17 cellular contexts compared by ENCODE assay signal in genomic region chr10:77431209-77431611, GRCh38.
DNase-seq lines count a peak whose midpoint lies in the region; ATAC-seq and TF ChIP-seq lines count a peak whose summit lies in the region.
"Had no signal": no experiment of that assay in that cellular context is flagged by ENCODE, and none has a peak within 500 bp of the region (broad histone marks: within the 10 kb centered on the region; RNA-seq: fewer than 3 reads in every experiment).

No MANE protein-coding gene starts in this region.

- peak; percentile 26 for DNase-seq in adipocyte (ENCODE audit: low read depth)
- no peak for DNase-seq in right lobe of liver
- no peak for DNase-seq in SK-N-DZ (ENCODE audit: low spot score)
- DNase-seq in Kasumi-1 (lab: John Stamatoyannopoulos, UW) = no peak
- DNase-seq in CD1c-positive myeloid dendritic cell (ENCODE audit: extremely low spot score) = no peak
- DNase-seq: activated CD4-positive, alpha-beta T cell treated with anti-CD3 and anti-CD28 coated beads for 4 hours; activated CD8-positive, alpha-beta memory T cell treated with anti-CD3 and anti-CD28 coated beads, Interleukin-2, amount 50 U/mL, for 48 hours; activated naive CD4-positive, alpha-beta T cell treated with anti-CD3 and anti-CD28 coated beads for 36 hours; GF-D8; left cardiac atrium; naive B cell; NCI-H524 treated with DMSO at 0.1 percent for 48 hours had no signal

- H3K4me1 ChIP-seq in HUES48 (ENCODE audit: control insufficient read depth, insufficient read depth, low read length) = peaks cover 29% of the 10 kb centered on the region
- H3K4me1 ChIP-seq in adipocyte (ENCODE audit: control insufficient read depth, insufficient read depth, low read length) = peaks cover 7% of the 10 kb centered on the region
- peaks cover 0 to 9% (median 0%) of the 10 kb centered on the region in 4 donors for H3K4me1 ChIP-seq in right lobe of liver
- H3K4me1 ChIP-seq: breast epithelium had no signal

- H3K9me3 ChIP-seq in HUES48 (ENCODE audit: control insufficient read depth, insufficient read depth, low read length) (no peaks in the 10 kb centered on the region), adipocyte (ENCODE audit: control insufficient read depth, low read length) (no peaks in the 10 kb centered on the region), right lobe of liver (no peaks in the 10 kb centered on the region)
- H3K9me3 ChIP-seq: breast epithelium had no signal

- TF ChIP-seq CTCF in 22Rv1 (IDR thresholded peaks at IDR 0.05) (no peak), right lobe of liver (IDR thresholded peaks at IDR 0.05) (no peak)

- H3K27ac ChIP-seq in 22Rv1 (peak overlapping the region; percentile 69), HUES48 (ENCODE audit: low read depth, low read length) (peak overlapping the region; percentile 42), right lobe of liver (no peak overlapping the region)
- H3K27ac ChIP-seq: breast epithelium had no signal

- intact Hi-C loops in right lobe of liver (cut with DNase I) = no loop called here

- H3K36me3 ChIP-seq in HUES48 (ENCODE audit: control insufficient read depth, insufficient read depth, low read length) (no peaks in the 10 kb centered on the region), adipocyte (ENCODE audit: control insufficient read depth, insufficient read depth, low read length, severe bottlenecking) (no peaks in the 10 kb centered on the region), right lobe of liver (no peaks in the 10 kb centered on the region)
- H3K36me3 ChIP-seq: breast epithelium had no signal

- ATAC-seq in right lobe of liver (peak; percentile 44 to 58 (median 49)), GM18511 (IDR thresholded peaks at IDR 0.05; ENCODE audit: unreplicated experiment) (no peak)
- ATAC-seq: K562, left cardiac atrium had no signal

- H3K27me3 ChIP-seq in HUES48 (ENCODE audit: control insufficient read depth, insufficient read depth, low read length) = no peaks in the 10 kb centered on the region
- H3K27me3 ChIP-seq in adipocyte (replicated peaks; ENCODE audit: control insufficient read depth, insufficient read depth, low read length) = no peaks in the 10 kb centered on the region
- H3K27me3 ChIP-seq in right lobe of liver = no peaks in the 10 kb centered on the region
- H3K27me3 ChIP-seq: breast epithelium had no signal

- H3K4me3 ChIP-seq in HUES48 (ENCODE audit: low read depth, low read length) = no peak overlapping the region
- H3K4me3 ChIP-seq in adipocyte (ENCODE audit: low read length) = no peak overlapping the region
- no peak overlapping the region for H3K4me3 ChIP-seq in right lobe of liver
- H3K4me3 ChIP-seq: breast epithelium, K562 had no signal

- no peak overlapping the region for H3K9ac ChIP-seq in HUES48 (ENCODE audit: low read depth, low read length)
- H3K9ac ChIP-seq in adipocyte (ENCODE audit: low read length) = no peak overlapping the region

- TF ChIP-seq POLR2A in right lobe of liver (IDR thresholded peaks at IDR 0.05) = no peak

Comparison
In these comparisons a context has a peak if more than half of its experiments do, and no peak if none do; other contexts are left out.
1. H3K27ac ChIP-seq: peak in 22Rv1 (single experiment) and HUES48 (single experiment); none in right lobe of liver (0 of 3).